In genomic region chr2:177471990-177472389, GRCh38 we compare ENCODE assay signal across 33 cellular contexts.
"Had no signal": no experiment of that assay in that cellular context is flagged by ENCODE, and none has a peak within 500 bp of the region (broad histone marks: within the 10 kb centered on the region; RNA-seq: fewer than 3 reads in every experiment).

No MANE protein-coding gene starts in this region.

- H3K4me3 ChIP-seq: adrenal gland, body of pancreas, esophagus muscularis mucosa, gastrocnemius medialis, heart left ventricle, hepatocyte had no signal

- H3K27me3 Mint-ChIP-seq: activated CD4-positive, alpha-beta memory T cell treated with anti-CD3 and anti-CD28 coated beads, Interleukin-2, amount 10 ng/mL, durations not matched to agents 7 days and 5 days; activated CD4-positive, alpha-beta T cell treated with anti-CD3 and anti-CD28 coated beads, Interleukin-2, amount 10 ng/mL, durations not matched to agents 7 days and 5 days; activated naive CD4-positive, alpha-beta T cell treated with anti-CD3 and anti-CD28 coated beads, Interleukin-2, amount 50 U/mL, for 24 hours; activated naive CD8-positive, alpha-beta T cell treated with anti-CD3 and anti-CD28 coated beads for 36 hours; activated naive CD8-positive, alpha-beta T cell treated with anti-CD3 and anti-CD28 coated beads, Interleukin-2, amount 50 U/mL, for 24 hours; effector memory CD8-positive, alpha-beta T cell had no signal

- H3K4me1 Mint-ChIP-seq: activated CD4-positive, alpha-beta T cell treated with anti-CD3 and anti-CD28 coated beads, Interleukin-2, amount 10 ng/mL, durations not matched to agents 7 days and 5 days had no signal

- DNase-seq: activated CD4-positive, alpha-beta memory T cell treated with anti-CD3 and anti-CD28 coated beads, Interleukin-2, amount 10 ng/mL, durations not matched to agents 7 days and 5 days; activated CD4-positive, alpha-beta T cell treated with anti-CD3 and anti-CD28 coated beads for 1 hour; activated CD4-positive, alpha-beta T cell treated with anti-CD3 and anti-CD28 coated beads for 4 hours; activated CD4-positive, alpha-beta T cell treated with anti-CD3 and anti-CD28 coated beads, Interleukin-2, amount 10 ng/mL, durations not matched to agents 7 days and 5 days; activated CD4-positive, alpha-beta T cell treated with anti-CD3 and anti-CD28 coated beads, Interleukin-2, amount 50 U/mL, for 4 hours; activated CD8-positive, alpha-beta memory T cell treated with anti-CD3 and anti-CD28 coated beads, Interleukin-2, amount 50 U/mL, for 48 hours; activated effector memory CD4-positive, alpha-beta T cell treated with anti-CD3 and anti-CD28 coated beads, Interleukin-2, amount 50 U/mL, for 16 hours; activated naive CD4-positive, alpha-beta T cell treated with anti-CD3 and anti-CD28 coated beads for 36 hours; activated naive CD8-positive, alpha-beta T cell treated with anti-CD3 and anti-CD28 coated beads for 36 hours; activated naive CD8-positive, alpha-beta T cell treated with anti-CD3 and anti-CD28 coated beads, Interleukin-2, amount 50 U/mL, for 24 hours; activated T-cell treated with anti-CD3 and anti-CD28 coated beads for 4 hours; activated T-cell treated with anti-CD3 and anti-CD28 coated beads, Interleukin-2, amount 50 U/mL, for 4 hours; adrenal gland; amygdala; aorta; body of pancreas; caudate nucleus; cortex of kidney; dermis blood vessel endothelial cell; effector CD4-positive, alpha-beta T cell; effector memory CD8-positive, alpha-beta T cell; foreskin keratinocyte; gastrocnemius medialis; glutamatergic neuron; heart left ventricle; T-helper 2 cell had no signal

- H3K36me3 ChIP-seq: adrenal gland had no signal

- ATAC-seq: activated naive CD8-positive, alpha-beta T cell treated with anti-CD3 and anti-CD28 coated beads, Interleukin-2, amount 50 U/mL, for 24 hours; activated T-cell treated with anti-CD3 and anti-CD28 coated beads, Interleukin-2, amount 50 U/mL, for 4 hours; body of pancreas; effector memory CD8-positive, alpha-beta T cell; foreskin keratinocyte; gastrocnemius medialis; heart left ventricle; WTC11 had no signal

- H3K27ac ChIP-seq: adrenal gland, body of pancreas, esophagus muscularis mucosa, foreskin keratinocyte, gastrocnemius medialis, heart left ventricle, hepatocyte, VCaP had no signal

- H3K9me3 ChIP-seq: body of pancreas had no signal

- H3K27ac Mint-ChIP-seq: activated CD4-positive, alpha-beta memory T cell treated with anti-CD3 and anti-CD28 coated beads, Interleukin-2, amount 10 ng/mL, durations not matched to agents 7 days and 5 days; activated CD4-positive, alpha-beta T cell treated with anti-CD3 and anti-CD28 coated beads, Interleukin-2, amount 10 ng/mL, durations not matched to agents 7 days and 5 days; activated naive CD4-positive, alpha-beta T cell treated with anti-CD3 and anti-CD28 coated beads for 36 hours; activated naive CD4-positive, alpha-beta T cell treated with anti-CD3 and anti-CD28 coated beads, Interleukin-2, amount 50 U/mL, for 24 hours; activated naive CD8-positive, alpha-beta T cell treated with anti-CD3 and anti-CD28 coated beads for 36 hours; activated naive CD8-positive, alpha-beta T cell treated with anti-CD3 and anti-CD28 coated beads, Interleukin-2, amount 50 U/mL, for 24 hours; activated T-helper 1 cell treated with anti-CD3 and anti-CD28 coated beads, Interleukin-12 subunit alpha, Interleukin-12 subunit beta, Interleukin-2, Interleukin-4 antibody, amounts not matched to agents 30 ng/mL and 10 ng/mL and 1 ng/mL, durations not matched to agents 14 hours and 24 hours and 36 hours; activated T-helper 2 cell treated with anti-CD3 and anti-CD28 coated beads, Interferon-gamma antibody, Interleukin-2, Interleukin-4, amounts not matched to agents 10 μg/mL and 5 μg/mL and 100 μg/mL, durations not matched to agents 14 hours and 24 hours and 36 hours; effector memory CD8-positive, alpha-beta T cell; WTC11 had no signal

- H3K4me3 Mint-ChIP-seq: activated CD4-positive, alpha-beta memory T cell treated with anti-CD3 and anti-CD28 coated beads, Interleukin-2, amount 10 ng/mL, durations not matched to agents 7 days and 5 days; activated CD4-positive, alpha-beta T cell treated with anti-CD3 and anti-CD28 coated beads, Interleukin-2, amount 10 ng/mL, durations not matched to agents 7 days and 5 days; activated naive CD4-positive, alpha-beta T cell treated with anti-CD3 and anti-CD28 coated beads for 36 hours; activated naive CD4-positive, alpha-beta T cell treated with anti-CD3 and anti-CD28 coated beads, Interleukin-2, amount 50 U/mL, for 24 hours; activated naive CD8-positive, alpha-beta T cell treated with anti-CD3 and anti-CD28 coated beads for 36 hours; activated naive CD8-positive, alpha-beta T cell treated with anti-CD3 and anti-CD28 coated beads, Interleukin-2, amount 50 U/mL, for 24 hours; activated T-cell treated with anti-CD3 and anti-CD28 coated beads, Interleukin-2, amount 50 U/mL, for 4 hours; activated T-helper 1 cell treated with anti-CD3 and anti-CD28 coated beads, Interleukin-12 subunit alpha, Interleukin-12 subunit beta, Interleukin-2, Interleukin-4 antibody, amounts not matched to agents 30 ng/mL and 10 ng/mL and 1 ng/mL, durations not matched to agents 14 hours and 24 hours and 36 hours; effector memory CD8-positive, alpha-beta T cell; WTC11 had no signal
